ENCODE assay signal across 10 cellular contexts in the genomic region with DNA sequence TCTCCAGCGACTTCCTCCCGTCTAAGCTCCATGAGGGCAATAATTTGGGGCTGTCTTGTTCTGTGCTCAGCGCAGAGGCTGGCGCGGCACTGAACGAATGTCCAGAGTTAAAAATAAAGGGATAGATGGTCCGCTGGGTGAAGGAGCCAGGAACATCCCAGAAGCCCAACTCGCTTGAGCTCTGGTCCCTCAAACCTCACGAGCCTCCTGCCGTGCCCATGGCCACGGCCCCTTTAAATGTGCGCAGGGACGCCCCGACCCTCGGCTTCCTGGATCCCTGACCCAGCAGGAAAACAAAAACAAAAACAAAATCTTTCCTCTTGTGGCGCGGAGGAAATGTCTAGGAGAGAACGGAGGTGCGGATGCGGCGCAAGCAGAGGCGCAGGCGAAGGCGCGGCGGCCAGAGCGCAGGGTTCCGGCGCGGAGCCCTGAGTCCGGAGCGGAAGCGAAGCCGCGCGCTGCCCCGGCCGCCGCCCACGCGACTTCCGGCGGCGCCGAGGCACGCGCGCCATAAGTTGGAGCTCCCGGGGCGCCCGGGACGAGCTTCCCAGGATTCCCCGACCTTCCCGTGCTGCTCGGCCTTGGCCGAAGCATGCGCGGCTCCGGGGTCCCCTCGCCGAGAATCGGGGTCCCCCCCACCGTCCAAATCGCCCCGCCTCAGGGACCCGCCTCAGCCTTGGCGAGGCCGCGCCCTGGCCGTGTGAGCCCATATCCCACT. TPM values are rescaled to one million over a fixed set of nuclear protein-coding genes. Genes with fewer than 3 reads are reported as not detected.
A peak's percentile ranks its signal among the peaks of the same experiment; 100 is the strongest.
DNase-seq lines count a peak whose midpoint lies in the region; ATAC-seq and TF ChIP-seq lines count a peak whose summit lies in the region.
"Had no signal": no experiment of that assay in that cellular context is flagged by ENCODE, and none has a peak within 500 bp of the region (broad histone marks: within the 10 kb centered on the region; RNA-seq: fewer than 3 reads in every experiment).

No MANE protein-coding gene starts in this region.

- peak overlapping the region; percentile 63; the same call in 1 of the 2 replicates for H2AFZ ChIP-seq in GM23338

- H3K36me3 ChIP-seq in GM23338 (ENCODE audit: insufficient read depth), result no peaks in the 10 kb centered on the region
- H3K36me3 ChIP-seq in left ventricle myocardium inferior, result no peaks in the 10 kb centered on the region

- H3K27me3 ChIP-seq in GM23338 (ENCODE audit: insufficient read depth) (no peaks in the 10 kb centered on the region; the same call in 1 of the 2 replicates), left ventricle myocardium inferior (ENCODE audit: low read depth) (peaks cover 62% of the 10 kb centered on the region)

- H3K9me3 Mint-ChIP-seq in GM23338, result peaks cover 91% of the 10 kb centered on the region
- peaks cover 6% of the 10 kb centered on the region for H3K9me3 Mint-ChIP-seq in activated T-helper 1 cell treated with anti-CD3 and anti-CD28 coated beads, Interleukin-12 subunit alpha, Interleukin-12 subunit beta, Interleukin-2, Interleukin-4 antibody, amounts not matched to agents 30 ng/mL and 10 ng/mL and 1 ng/mL, durations not matched to agents 14 hours and 24 hours and 36 hours
- peaks cover 5% of the 10 kb centered on the region for H3K9me3 Mint-ChIP-seq in stimulated activated effector memory CD8-positive, alpha-beta T cell treated with anti-CD3 and anti-CD28 coated beads, Interleukin-12 subunit alpha, Interleukin-12 subunit beta, amount 100 ng/mL, for 72 hours

- peak; percentile 22 for DNase-seq in GM23338 (ENCODE audit: low spot score)
- DNase-seq in activated T-helper 1 cell treated with anti-CD3 and anti-CD28 coated beads, Interleukin-12 subunit alpha, Interleukin-12 subunit beta, Interleukin-2, Interleukin-4 antibody, amounts not matched to agents 30 ng/mL and 10 ng/mL and 1 ng/mL, durations not matched to agents 14 hours and 24 hours and 36 hours (ENCODE audit: low spot score), result no peak
- no peak for DNase-seq in left ventricle myocardium inferior
- no peak for DNase-seq in stimulated activated effector memory CD8-positive, alpha-beta T cell treated with anti-CD3 and anti-CD28 coated beads, Interleukin-12 subunit alpha, Interleukin-12 subunit beta, amount 100 ng/mL, for 72 hours (ENCODE audit: low spot score in 2 of 2)
- no peak for DNase-seq in RKO (ENCODE audit: low spot score)
- DNase-seq in COR-L47 (lab: John Stamatoyannopoulos, UW), result no peak
- no peak for DNase-seq in DMS53 (lab: John Stamatoyannopoulos, UW)
- DNase-seq in NCI-H2081 (lab: John Stamatoyannopoulos, UW), result no peak
- DNase-seq: stimulated activated naive CD4-positive, alpha-beta T cell had no signal

- intact Hi-C loops in activated T-helper 1 cell treated with anti-CD3 and anti-CD28 coated beads, Interleukin-12 subunit alpha, Interleukin-12 subunit beta, Interleukin-2, Interleukin-4 antibody, amounts not matched to agents 30 ng/mL and 10 ng/mL and 1 ng/mL, durations not matched to agents 14 hours and 24 hours and 36 hours (cut with micrococcal nuclease), result no loop called here
- intact Hi-C loops in left ventricle myocardium inferior (cut with micrococcal nuclease), result no loop called here

- H3K27ac Mint-ChIP-seq in GM23338, result no peak overlapping the region
- H3K27ac Mint-ChIP-seq in activated T-helper 1 cell treated with anti-CD3 and anti-CD28 coated beads, Interleukin-12 subunit alpha, Interleukin-12 subunit beta, Interleukin-2, Interleukin-4 antibody, amounts not matched to agents 30 ng/mL and 10 ng/mL and 1 ng/mL, durations not matched to agents 14 hours and 24 hours and 36 hours, result no peak overlapping the region
- H3K27ac Mint-ChIP-seq in stimulated activated effector memory CD8-positive, alpha-beta T cell treated with anti-CD3 and anti-CD28 coated beads, Interleukin-12 subunit alpha, Interleukin-12 subunit beta, amount 100 ng/mL, for 72 hours, result no peak overlapping the region

- peak; percentile 55 for ATAC-seq in GM23338
- no peak for ATAC-seq in stimulated activated effector memory CD8-positive, alpha-beta T cell treated with anti-CD3 and anti-CD28 coated beads, Interleukin-12 subunit alpha, Interleukin-12 subunit beta, amount 100 ng/mL, for 72 hours

- peaks cover 20% of the 10 kb centered on the region for H3K36me3 Mint-ChIP-seq in GM23338 (ENCODE audit: low read depth)
- no peaks in the 10 kb centered on the region for H3K36me3 Mint-ChIP-seq in activated T-helper 1 cell treated with anti-CD3 and anti-CD28 coated beads, Interleukin-12 subunit alpha, Interleukin-12 subunit beta, Interleukin-2, Interleukin-4 antibody, amounts not matched to agents 30 ng/mL and 10 ng/mL and 1 ng/mL, durations not matched to agents 14 hours and 24 hours and 36 hours (ENCODE audit: low read depth)
- H3K36me3 Mint-ChIP-seq in stimulated activated effector memory CD8-positive, alpha-beta T cell treated with anti-CD3 and anti-CD28 coated beads, Interleukin-12 subunit alpha, Interleukin-12 subunit beta, amount 100 ng/mL, for 72 hours, result peaks cover 6% of the 10 kb centered on the region

- H4K20me1 ChIP-seq in GM23338 (replicated peaks; ENCODE audit: insufficient read depth), result no peaks in the 10 kb centered on the region

- no peak overlapping the region for H3K4me3 ChIP-seq in GM23338
- H3K4me3 ChIP-seq in left ventricle myocardium inferior, result peak overlapping the region; percentile 62

- H3K27ac ChIP-seq in GM23338 (ENCODE audit: low read depth) (no peak overlapping the region), left ventricle myocardium inferior (replicated peaks) (no peak overlapping the region)

- H3K4me1 ChIP-seq in GM23338 (ENCODE audit: insufficient read depth), result no peaks in the 10 kb centered on the region
- H3K4me1 ChIP-seq in left ventricle myocardium inferior, result peaks cover 8% of the 10 kb centered on the region

- no peaks in the 10 kb centered on the region for H3K4me1 Mint-ChIP-seq in GM23338
- H3K4me1 Mint-ChIP-seq in activated T-helper 1 cell treated with anti-CD3 and anti-CD28 coated beads, Interleukin-12 subunit alpha, Interleukin-12 subunit beta, Interleukin-2, Interleukin-4 antibody, amounts not matched to agents 30 ng/mL and 10 ng/mL and 1 ng/mL, durations not matched to agents 14 hours and 24 hours and 36 hours (ENCODE audit: low read depth), result no peaks in the 10 kb centered on the region
- H3K4me1 Mint-ChIP-seq in stimulated activated effector memory CD8-positive, alpha-beta T cell treated with anti-CD3 and anti-CD28 coated beads, Interleukin-12 subunit alpha, Interleukin-12 subunit beta, amount 100 ng/mL, for 72 hours, result peaks cover 5% of the 10 kb centered on the region

- H3F3A ChIP-seq in GM23338 (replicated peaks; ENCODE audit: low read depth), result no peaks in the 10 kb centered on the region

- H3K9me2 ChIP-seq in GM23338 (ENCODE audit: insufficient read depth), result no peaks in the 10 kb centered on the region

- TF ChIP-seq CTCF in GM23338 (conservative IDR thresholded peaks at IDR 0.05; ENCODE audit: low read depth in 2 of 2), result no peak
- no peak for TF ChIP-seq CTCF in left ventricle myocardium inferior (IDR thresholded peaks at IDR 0.05; ENCODE audit: borderline replicate concordance)

- H3K27me3 Mint-ChIP-seq in GM23338 (ENCODE audit: insufficient read depth, low read depth, poor library complexity), result peaks cover 11% of the 10 kb centered on the region
- H3K27me3 Mint-ChIP-seq in activated T-helper 1 cell treated with anti-CD3 and anti-CD28 coated beads, Interleukin-12 subunit alpha, Interleukin-12 subunit beta, Interleukin-2, Interleukin-4 antibody, amounts not matched to agents 30 ng/mL and 10 ng/mL and 1 ng/mL, durations not matched to agents 14 hours and 24 hours and 36 hours (ENCODE audit: insufficient read depth), result no peaks in the 10 kb centered on the region

- no peak overlapping the region for H3K4me2 ChIP-seq in GM23338

- peaks cover 14% of the 10 kb centered on the region for H3K9me3 ChIP-seq in left ventricle myocardium inferior (replicated peaks)

- no peak overlapping the region for H3K4me3 Mint-ChIP-seq in GM23338
- H3K4me3 Mint-ChIP-seq in activated T-helper 1 cell treated with anti-CD3 and anti-CD28 coated beads, Interleukin-12 subunit alpha, Interleukin-12 subunit beta, Interleukin-2, Interleukin-4 antibody, amounts not matched to agents 30 ng/mL and 10 ng/mL and 1 ng/mL, durations not matched to agents 14 hours and 24 hours and 36 hours, result peak overlapping the region; percentile 38
- H3K4me3 Mint-ChIP-seq in stimulated activated effector memory CD8-positive, alpha-beta T cell treated with anti-CD3 and anti-CD28 coated beads, Interleukin-12 subunit alpha, Interleukin-12 subunit beta, amount 100 ng/mL, for 72 hours, result peak overlapping the region; percentile 64

- H3K79me2 ChIP-seq in GM23338 (replicated peaks; ENCODE audit: insufficient read depth), result no peaks in the 10 kb centered on the region

TF ChIP-seq in GM23338, 12 proteins besides CTCF, POLR2A, EP300 and RAD21 (continues in another document):
- TF ChIP-seq ZNF331 (CRISPR knock-in tag; IDR thresholded peaks at IDR 0.05; ENCODE audit: low read depth) (no peak), NANOG (IDR thresholded peaks at IDR 0.05; ENCODE audit: borderline replicate concordance) (no peak), CREB1 (CRISPR knock-in tag; IDR thresholded peaks at IDR 0.05; ENCODE audit: low read depth) (no peak), EZH2 (IDR thresholded peaks at IDR 0.05; ENCODE audit: low read depth, unreplicated experiment) (no peak), POLR2AphosphoS5 (IDR thresholded peaks at IDR 0.05; ENCODE audit: low read depth) (no peak), STAT1 (IDR thresholded peaks at IDR 0.05; ENCODE audit: unreplicated experiment) (no peak), EZH2phosphoT487 (IDR thresholded peaks at IDR 0.05; ENCODE audit: unreplicated experiment) (no peak), JUNB (IDR thresholded peaks at IDR 0.05; ENCODE audit: unreplicated experiment) (no peak)
- TF ChIP-seq, protein P1, sequence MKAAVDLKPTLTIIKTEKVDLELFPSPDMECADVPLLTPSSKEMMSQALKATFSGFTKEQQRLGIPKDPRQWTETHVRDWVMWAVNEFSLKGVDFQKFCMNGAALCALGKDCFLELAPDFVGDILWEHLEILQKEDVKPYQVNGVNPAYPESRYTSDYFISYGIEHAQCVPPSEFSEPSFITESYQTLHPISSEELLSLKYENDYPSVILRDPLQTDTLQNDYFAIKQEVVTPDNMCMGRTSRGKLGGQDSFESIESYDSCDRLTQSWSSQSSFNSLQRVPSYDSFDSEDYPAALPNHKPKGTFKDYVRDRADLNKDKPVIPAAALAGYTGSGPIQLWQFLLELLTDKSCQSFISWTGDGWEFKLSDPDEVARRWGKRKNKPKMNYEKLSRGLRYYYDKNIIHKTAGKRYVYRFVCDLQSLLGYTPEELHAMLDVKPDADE (IDR thresholded peaks at IDR 0.05), result no peak

RNA-seq across cellular contexts. Expression of a gene that starts 52.9 kb away (rescaled TPM):
- 0.04 TPM in 1 of 2 replicates, not detected in the other for total RNA-seq in GM23338 (2014; rRNA removed; shearing (Covaris generic))
- polyA plus RNA-seq in GM23338 (2016; fragmentation: Nextera tagmentation; extraction: Ambion mirVana), result not detected in 2 replicates
- total RNA-seq in activated T-helper 1 cell treated with anti-CD3 and anti-CD28 coated beads, Interleukin-12 subunit alpha, Interleukin-12 subunit beta, Interleukin-2, Interleukin-4 antibody, amounts not matched to agents 30 ng/mL and 10 ng/mL and 1 ng/mL, durations not matched to agents 14 hours and 24 hours and 36 hours, result not detected in 2 replicates
- not detected for total RNA-seq in left ventricle myocardium inferior
- total RNA-seq: pulmonary artery endothelial cell had no signal
